ENCODE assay signal across 24 cellular contexts in genomic region chr10:113453351-113453750, GRCh38.
"Had no signal": no experiment of that assay in that cellular context is flagged by ENCODE, and none has a peak within 500 bp of the region (broad histone marks: within the 10 kb centered on the region; RNA-seq: fewer than 3 reads in every experiment).

No MANE protein-coding gene starts in this region.

- H3K4me3 ChIP-seq: colonic mucosa, coronary artery, dorsolateral prefrontal cortex, esophagus muscularis mucosa, esophagus squamous epithelium, gastrocnemius medialis, gastroesophageal sphincter, heart left ventricle, heart right ventricle had no signal

- H3K9me3 ChIP-seq: colonic mucosa, esophagus muscularis mucosa, esophagus squamous epithelium, gastrocnemius medialis, gastroesophageal sphincter had no signal

- H3K4me1 ChIP-seq: colonic mucosa, foreskin keratinocyte, gastrocnemius medialis had no signal

- DNase-seq: colonic mucosa; cortex of kidney; dermis blood vessel endothelial cell; dorsolateral prefrontal cortex; effector CD4-positive, alpha-beta T cell; effector CD8-positive, alpha-beta T cell; effector memory CD4-positive, alpha-beta T cell; effector memory CD8-positive, alpha-beta T cell; endodermal cell; erythroblast; esophagus squamous epithelium; foreskin fibroblast; foreskin keratinocyte; foreskin melanocyte; gastrocnemius medialis; glutamatergic neuron; heart left ventricle; heart right ventricle had no signal

- H3K27ac Mint-ChIP-seq: dendritic cell treated with granulocyte-macrophage colony-stimulating factor and Interleukin-4, amounts not matched to agents 40 ng/mL and 50 ng/mL, for 4 days; effector memory CD8-positive, alpha-beta T cell; endodermal cell had no signal

- H3K27me3 ChIP-seq: colonic mucosa, gastroesophageal sphincter had no signal

- H3K9me3 Mint-ChIP-seq: dendritic cell treated with granulocyte-macrophage colony-stimulating factor and Interleukin-4, amounts not matched to agents 40 ng/mL and 50 ng/mL, for 4 days; effector memory CD8-positive, alpha-beta T cell had no signal

- ATAC-seq: effector memory CD8-positive, alpha-beta T cell; esophagus mucosa; foreskin keratinocyte; gastrocnemius medialis; gastroesophageal sphincter had no signal

- H3K27ac ChIP-seq: colonic mucosa, coronary artery, dorsolateral prefrontal cortex, epithelial cell of prostate, esophagus muscularis mucosa, esophagus squamous epithelium, foreskin keratinocyte, gastrocnemius medialis, gastroesophageal sphincter, heart left ventricle, heart right ventricle had no signal

- H3K4me3 Mint-ChIP-seq: dendritic cell treated with granulocyte-macrophage colony-stimulating factor and Interleukin-4, amounts not matched to agents 40 ng/mL and 50 ng/mL, for 4 days; effector memory CD8-positive, alpha-beta T cell; endodermal cell had no signal

- H3K36me3 ChIP-seq: colonic mucosa, esophagus muscularis mucosa, esophagus squamous epithelium, gastrocnemius medialis, gastroesophageal sphincter, heart left ventricle, heart right ventricle had no signal
